Comparison of ENCODE assay signal across 7 cellular contexts in the genomic region with DNA sequence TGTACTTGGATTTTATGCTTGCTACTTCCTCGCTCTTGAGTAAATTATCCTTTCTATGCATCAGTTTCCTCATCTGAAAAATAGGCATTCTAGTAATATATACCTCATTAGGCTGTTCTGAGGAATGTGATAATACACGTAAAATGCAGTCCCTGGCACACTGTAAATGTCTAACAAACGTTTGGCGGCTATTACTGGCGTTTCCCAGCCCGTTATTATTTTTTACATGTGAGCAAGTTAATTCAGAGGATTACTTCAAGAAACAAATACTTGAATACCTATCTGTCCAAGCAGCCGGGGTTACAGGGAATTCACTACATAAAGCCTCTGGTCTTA. TPM values are rescaled to one million over a fixed set of nuclear protein-coding genes. Genes with fewer than 3 reads are reported as not detected.
DNase-seq lines count a peak whose midpoint lies in the region; ATAC-seq, FAIRE-seq and TF ChIP-seq lines count a peak whose summit lies in the region.

No MANE protein-coding gene starts in this region.

- H3K9ac ChIP-seq in HUES64 (ENCODE audit: low read depth, low read length), result peak overlapping the region; percentile 97
- H3K9ac ChIP-seq in keratinocyte (ENCODE audit: control insufficient read depth, extremely low read depth, insufficient read depth, low read length), result peak overlapping the region; percentile 99
- H3K9ac ChIP-seq in stomach smooth muscle (ENCODE audit: low read length in 2 of 2), result peak overlapping the region; percentile 86 to 97

- peak overlapping the region; percentile 100 for H3K4me3 Mint-ChIP-seq in activated naive CD8-positive, alpha-beta T cell treated with anti-CD3 and anti-CD28 coated beads, Interleukin-2, amount 10 ng/mL, durations not matched to agents 7 days and 5 days

- peaks cover 2% of the 10 kb centered on the region for H3K36me3 Mint-ChIP-seq in activated naive CD8-positive, alpha-beta T cell treated with anti-CD3 and anti-CD28 coated beads, Interleukin-2, amount 10 ng/mL, durations not matched to agents 7 days and 5 days

- no peaks in the 10 kb centered on the region for H4K20me1 ChIP-seq in keratinocyte (ENCODE audit: control insufficient read depth, extremely low read depth, insufficient read depth, low read length)

- no peaks in the 10 kb centered on the region for H3K9me1 ChIP-seq in keratinocyte (ENCODE audit: control insufficient read depth, extremely low read depth, insufficient read depth, low read length)

- ATAC-seq in activated naive CD8-positive, alpha-beta T cell treated with anti-CD3 and anti-CD28 coated beads, Interleukin-2, amount 10 ng/mL, durations not matched to agents 7 days and 5 days (ENCODE audit: low read depth), result no peak

- H3K9me3 Mint-ChIP-seq in activated naive CD8-positive, alpha-beta T cell treated with anti-CD3 and anti-CD28 coated beads, Interleukin-2, amount 10 ng/mL, durations not matched to agents 7 days and 5 days, result no peaks in the 10 kb centered on the region

- H3K4me3 ChIP-seq in HUES64 (ENCODE audit: low read length) (peak overlapping the region; percentile 75), keratinocyte (ENCODE audit: control insufficient read depth in 2 of 3, extremely low read depth in 1 of 3, insufficient read depth in 2 of 3, low read depth in 1 of 3, low read length in 3 of 3) (peak overlapping the region; percentile 77 to 100 (median 99)), stomach smooth muscle (ENCODE audit: low read length in 2 of 2) (peak overlapping the region; percentile 80 to 90)

- H3K27ac ChIP-seq in HUES64 (ENCODE audit: low read depth, low read length), result peak overlapping the region; percentile 92
- peak overlapping the region; percentile 99 for H3K27ac ChIP-seq in keratinocyte (ENCODE audit: control insufficient read depth, insufficient read depth, low read length)
- peak overlapping the region; percentile 93 for H3K27ac ChIP-seq in stomach smooth muscle (ENCODE audit: low read length)

- dilution Hi-C loops in keratinocyte (cut with MboI; ENCODE audit: extremely low pct_ligation_motif_present, low sequenced_read_pairs), result no loop called here

- H3K4me1 ChIP-seq in HUES64 (ENCODE audit: insufficient read depth, low read length) (peaks cover 8% of the 10 kb centered on the region; the same call in 1 of the 2 replicates), keratinocyte (ENCODE audit: control insufficient read depth, extremely low read depth, insufficient read depth, low read length) (peaks cover 16% of the 10 kb centered on the region), stomach smooth muscle (ENCODE audit: control insufficient read depth, insufficient read depth, low read length) (peaks cover 17% of the 10 kb centered on the region)

- WGBS in HUES64, result 0% methylated on average over 5 of the region's 7 CpGs

- POLR2A ChIA-PET in activated naive CD8-positive, alpha-beta T cell treated with anti-CD3 and anti-CD28 coated beads, Interleukin-2, amount 10 ng/mL, durations not matched to agents 7 days and 5 days (lab: Charles Lee), result interaction anchor here (0.7 kb wide), 1 partner anchor 13 kb away, joined by 3 read pairs; no protein-coding TSS in a partner anchor

- H3K27me3 ChIP-seq in HUES64 (ENCODE audit: insufficient read depth, low read length) (no peaks in the 10 kb centered on the region), keratinocyte (ENCODE audit: control insufficient read depth, extremely low read depth, insufficient read depth, low read length) (no peaks in the 10 kb centered on the region), stomach smooth muscle (ENCODE audit: control insufficient read depth in 1 of 2, insufficient read depth in 2 of 2, low read length in 2 of 2) (no peaks in the 10 kb centered on the region)

- H3K27ac Mint-ChIP-seq in activated naive CD8-positive, alpha-beta T cell treated with anti-CD3 and anti-CD28 coated beads, Interleukin-2, amount 10 ng/mL, durations not matched to agents 7 days and 5 days, result peak overlapping the region; percentile 100

- no peaks in the 10 kb centered on the region for H3K27me3 Mint-ChIP-seq in activated naive CD8-positive, alpha-beta T cell treated with anti-CD3 and anti-CD28 coated beads, Interleukin-2, amount 10 ng/mL, durations not matched to agents 7 days and 5 days

- H3K79me2 ChIP-seq in keratinocyte (ENCODE audit: control insufficient read depth, insufficient read depth, low read length), result peaks cover 50% of the 10 kb centered on the region

- DNase-seq in activated naive CD8-positive, alpha-beta T cell treated with anti-CD3 and anti-CD28 coated beads, Interleukin-2, amount 10 ng/mL, durations not matched to agents 7 days and 5 days, result no peak
- no peak for DNase-seq in keratinocyte (ENCODE audit: low read depth, low spot score)
- DNase-seq in stimulated activated CD4-positive, alpha-beta T cell treated with anti-CD3 and anti-CD28 coated beads, Interleukin-12 subunit alpha, Interleukin-12 subunit beta, amount 100 ng/mL, for 4 hours, result no peak
- DNase-seq in GF-D8 (lab: John Stamatoyannopoulos, UW), result no peak
- DNase-seq in nucleus accumbens (lab: John Stamatoyannopoulos, UW), result no peak

- FAIRE-seq in keratinocyte (lab: Jason Lieb, UNC), result no peak

- H3K36me3 ChIP-seq in HUES64 (ENCODE audit: insufficient read depth, low read length), result peaks cover 35% of the 10 kb centered on the region
- H3K36me3 ChIP-seq in keratinocyte (ENCODE audit: control insufficient read depth in 2 of 2, extremely low read depth in 1 of 2, insufficient read depth in 2 of 2, low read length in 2 of 2), result peaks cover 8 to 14% of the 10 kb centered on the region in 2 experiments
- H3K36me3 ChIP-seq in stomach smooth muscle (ENCODE audit: control insufficient read depth in 2 of 2, insufficient read depth in 2 of 2, low read length in 2 of 2), result peaks cover 13 to 14% of the 10 kb centered on the region in 2 donors

- H3K9me3 ChIP-seq in HUES64 (ENCODE audit: insufficient read depth, low read depth, low read length) (no peaks in the 10 kb centered on the region), keratinocyte (ENCODE audit: control insufficient read depth, low read depth, low read length) (no peaks in the 10 kb centered on the region), stomach smooth muscle (ENCODE audit: control insufficient read depth in 2 of 2, low read length in 2 of 2) (no peaks in the 10 kb centered on the region)

- no peak for TF ChIP-seq CTCF in keratinocyte (optimal IDR thresholded peaks at IDR 0.05 in 1 of 3, IDR thresholded peaks at IDR 0.05 in 1 of 3, conservative IDR thresholded peaks at IDR 0.05 in 1 of 3; ENCODE audit: extremely low read depth in 1 of 3, insufficient read depth in 2 of 3, low read length in 3 of 3)

- H3K4me2 ChIP-seq in keratinocyte (ENCODE audit: control insufficient read depth, extremely low read depth, insufficient read depth, low read depth, low read length), result peak overlapping the region; percentile 90

- H2AFZ ChIP-seq in keratinocyte (ENCODE audit: control insufficient read depth, low read length), result peak overlapping the region; percentile 99

- peaks cover 36% of the 10 kb centered on the region for H3K4me1 Mint-ChIP-seq in activated naive CD8-positive, alpha-beta T cell treated with anti-CD3 and anti-CD28 coated beads, Interleukin-2, amount 10 ng/mL, durations not matched to agents 7 days and 5 days

RNA-seq across cellular contexts. Expression of a gene that starts 0.6 kb away (rescaled TPM):
- 11.3 TPM for polyA plus RNA-seq in HUES64 (2013, experiment 1 of 2)
- 19.2 TPM for polyA plus RNA-seq in HUES64 (2013, experiment 2 of 2)
- total RNA-seq in activated naive CD8-positive, alpha-beta T cell treated with anti-CD3 and anti-CD28 coated beads, Interleukin-2, amount 10 ng/mL, durations not matched to agents 7 days and 5 days, result 10 to 100 TPM; 23.9 to 25.0 TPM
- polyA plus RNA-seq in keratinocyte, result 13.1 to 19.4 TPM (median 14.5 TPM) in 3 replicates
- polyA plus RNA-seq in keratinocyte (2011; ENCODE audit: low read depth), result 43.2 TPM
- 11.8 and 17.0 TPM in 2 replicates for polyA plus RNA-seq in keratinocyte (2011; cell fraction: cytosol; rRNA removed)
- polyA plus RNA-seq in keratinocyte (2011; cell fraction: nucleus; rRNA removed), result 13.9 and 18.8 TPM in 2 replicates
- 12.3 and 18.3 TPM in 2 replicates for polyA plus RNA-seq in keratinocyte (2012; ENCODE audit: low replicate concordance)
- 3.6 to 6.0 TPM (median 4.7 TPM) in 3 replicates for polyA minus RNA-seq in keratinocyte
- 4.2 TPM for polyA minus RNA-seq in keratinocyte (2011; cell fraction: cytosol; rRNA and poly(A)+ RNA removed)
- polyA minus RNA-seq in keratinocyte (2011; cell fraction: nucleus; rRNA and poly(A)+ RNA removed), result 3.3 and 9.2 TPM in 2 replicates

RNA-seq across cellular contexts. Expression of a gene that starts 7.2 kb away (rescaled TPM):
- 14.8 TPM for polyA plus RNA-seq in HUES64 (2013, experiment 1 of 2)
- polyA plus RNA-seq in HUES64 (2013, experiment 2 of 2), result 13.9 TPM
- total RNA-seq in activated naive CD8-positive, alpha-beta T cell treated with anti-CD3 and anti-CD28 coated beads, Interleukin-2, amount 10 ng/mL, durations not matched to agents 7 days and 5 days, result 10 to 100 TPM; 17.8 to 19.3 TPM
- 7.2 to 9.3 TPM (median 9.0 TPM) in 3 replicates for polyA plus RNA-seq in keratinocyte
- polyA plus RNA-seq in keratinocyte (2011; ENCODE audit: low read depth), result 11.7 TPM
- 7.6 and 7.8 TPM in 2 replicates for polyA plus RNA-seq in keratinocyte (2011; cell fraction: cytosol; rRNA removed)
- 12.6 and 13.7 TPM in 2 replicates for polyA plus RNA-seq in keratinocyte (2011; cell fraction: nucleus; rRNA removed)
- 10.3 and 13.0 TPM in 2 replicates for polyA plus RNA-seq in keratinocyte (2012; ENCODE audit: low replicate concordance)
- 12.8 to 22.7 TPM (median 15.7 TPM) in 3 replicates for polyA minus RNA-seq in keratinocyte
- polyA minus RNA-seq in keratinocyte (2011; cell fraction: cytosol; rRNA and poly(A)+ RNA removed), result 11.5 TPM
- 11.7 and 17.6 TPM in 2 replicates for polyA minus RNA-seq in keratinocyte (2011; cell fraction: nucleus; rRNA and poly(A)+ RNA removed)
